Comparison of ENCODE assay signal across 9 cellular contexts in genomic region chr11:120622189-120622912, GRCh38.
A peak's percentile ranks its signal among the peaks of the same experiment; 100 is the strongest.
DNase-seq lines count a peak whose midpoint lies in the region; ATAC-seq and TF ChIP-seq lines count a peak whose summit lies in the region.
"Had no signal": no experiment of that assay in that cellular context is flagged by ENCODE, and none has a peak within 500 bp of the region (broad histone marks: within the 10 kb centered on the region; RNA-seq: fewer than 3 reads in every experiment).

No MANE protein-coding gene starts in this region.

- H3K27me3 Mint-ChIP-seq in HFFc6 (ENCODE audit: insufficient read depth): peaks cover 21% of the 10 kb centered on the region

- no peak overlapping the region for H3K27ac Mint-ChIP-seq in HFFc6

- H3K4me3 Mint-ChIP-seq in HFFc6: no peak overlapping the region

- DNase-seq in HFFc6 (no peak), SKM-1 treated with dmso at 0.1 percent for 144 hours (lab: John Stamatoyannopoulos, UW; ENCODE audit: unreplicated experiment) (peak; percentile 6), kidney tubule cell (ENCODE audit: low spot score) (peak; percentile 28), NCI-H2196 treated with DMSO at 0.1 percent for 48 hours (lab: John Stamatoyannopoulos, UW; ENCODE audit: unreplicated experiment) (no peak), DMS114 treated with DMSO at 0.1 percent for 48 hours (lab: John Stamatoyannopoulos, UW; ENCODE audit: unreplicated experiment) (no peak)
- DNase-seq: effector CD4-positive, alpha-beta T cell had no signal

- H3K36me3 Mint-ChIP-seq in HFFc6 (ENCODE audit: low read depth): peaks cover 11% of the 10 kb centered on the region

- no peaks in the 10 kb centered on the region for H3K4me1 Mint-ChIP-seq in HFFc6 (ENCODE audit: low read depth)

- ATAC-seq in GM21367 (IDR thresholded peaks at IDR 0.05; ENCODE audit: unreplicated experiment) (no peak), HG02884 (IDR thresholded peaks at IDR 0.05; ENCODE audit: unreplicated experiment) (no peak)

- TF ChIP-seq CTCF in GM12872 (IDR thresholded peaks at IDR 0.05; ENCODE audit: insufficient read depth, low read depth, low read length) (peak; percentile 71), HFFc6 (IDR thresholded peaks at IDR 0.05) (peak; percentile 39; the same call in 1 of the 2 replicates)

- peaks cover 17% of the 10 kb centered on the region for H3K9me3 Mint-ChIP-seq in HFFc6

Comparison
In these comparisons a context has a peak if more than half of its experiments do, and no peak if none do; other contexts are left out.
1. DNase-seq: peak in SKM-1 treated with dmso at 0.1 percent for 144 hours (single experiment) and kidney tubule cell (single experiment); none in HFFc6 (single experiment), NCI-H2196 treated with DMSO at 0.1 percent for 48 hours (single experiment) and DMS114 treated with DMSO at 0.1 percent for 48 hours (single experiment).